In genomic region chr6:31308050-31308844, GRCh38 we compare ENCODE assay signal across 8 cellular contexts. TPM values are rescaled to one million over a fixed set of nuclear protein-coding genes. Genes with fewer than 3 reads are reported as not detected.
DNase-seq lines count a peak whose midpoint lies in the region; ATAC-seq and TF ChIP-seq lines count a peak whose summit lies in the region.

No MANE protein-coding gene starts in this region.

- H3K9me3 Mint-ChIP-seq in dendritic cell treated with granulocyte-macrophage colony-stimulating factor and Interleukin-4, amounts not matched to agents 40 ng/mL and 50 ng/mL, for 4 days, result no peaks in the 10 kb centered on the region

- H3K4me1 ChIP-seq in neuronal stem cell (ENCODE audit: control insufficient read depth in 2 of 2, insufficient read depth in 1 of 2, low read depth in 1 of 2, low read length in 2 of 2) (no peaks in the 10 kb centered on the region), subcutaneous abdominal adipose tissue (ENCODE audit: control insufficient read depth in 5 of 5, insufficient read depth in 5 of 5, low read length in 5 of 5) (peaks cover 0 to 11% (median 9%) of the 10 kb centered on the region in 5 donors), SK-N-SH (ENCODE audit: control insufficient read depth in 1 of 2, insufficient read depth in 2 of 2, low read depth in 1 of 2, low read length in 1 of 2) (no peaks in the 10 kb centered on the region)

- H3K9ac ChIP-seq in neuronal stem cell (ENCODE audit: low read depth, low read length, poor library complexity) (no peak overlapping the region), subcutaneous abdominal adipose tissue (ENCODE audit: low read length in 5 of 5) (no peak overlapping the region), SK-N-SH (no peak overlapping the region)

- in situ Hi-C loops in GM13977 (cut with MboI; ENCODE audit: low pct_unique_long_range_greater_than_20kb, low sequenced_read_pairs, unreplicated experiment), result no loop called here

- H3K36me3 ChIP-seq in neuronal stem cell (replicated peaks in 1 of 2; ENCODE audit: control insufficient read depth in 2 of 2, insufficient read depth in 2 of 2, low read length in 2 of 2) (no peaks in the 10 kb centered on the region), subcutaneous abdominal adipose tissue (ENCODE audit: control insufficient read depth in 5 of 5, insufficient read depth in 5 of 5, low read length in 5 of 5) (no peaks in the 10 kb centered on the region), SK-N-SH (replicated peaks in 1 of 2; ENCODE audit: control insufficient read depth in 1 of 2, insufficient read depth in 2 of 2, low read length in 1 of 2) (no peaks in the 10 kb centered on the region)

- H2AFZ ChIP-seq in neuronal stem cell (ENCODE audit: low read length), result no peak overlapping the region
- H2AFZ ChIP-seq in SK-N-SH (ENCODE audit: low read depth), result no peak overlapping the region

- H2BK15ac ChIP-seq in neuronal stem cell (ENCODE audit: low read length), result no peak overlapping the region

- H3K4me3 Mint-ChIP-seq in dendritic cell treated with granulocyte-macrophage colony-stimulating factor and Interleukin-4, amounts not matched to agents 40 ng/mL and 50 ng/mL, for 4 days, result peak overlapping the region; percentile 66

- DNase-seq in GM13977 (ENCODE audit: low spot score), result peak; percentile 45
- DNase-seq in neuronal stem cell (ENCODE audit: low spot score), result no peak
- DNase-seq in SK-N-SH, result no peak

- no peak for TF ChIP-seq EP300 in SK-N-SH (IDR thresholded peaks at IDR 0.05; ENCODE audit: borderline replicate concordance in 1 of 2, low read depth in 1 of 2, low read length in 1 of 2)

- H2BK120ac ChIP-seq in neuronal stem cell (ENCODE audit: low read depth, low read length), result no peak overlapping the region

- no peaks in the 10 kb centered on the region for H3K36me3 Mint-ChIP-seq in dendritic cell treated with granulocyte-macrophage colony-stimulating factor and Interleukin-4, amounts not matched to agents 40 ng/mL and 50 ng/mL, for 4 days (ENCODE audit: low read depth)

- H4K20me1 ChIP-seq in SK-N-SH (ENCODE audit: insufficient read depth), result no peaks in the 10 kb centered on the region

- H3K27me3 Mint-ChIP-seq in dendritic cell treated with granulocyte-macrophage colony-stimulating factor and Interleukin-4, amounts not matched to agents 40 ng/mL and 50 ng/mL, for 4 days, result peaks cover 54% of the 10 kb centered on the region

- TF ChIP-seq RAD21 in SK-N-SH (IDR thresholded peaks at IDR 0.05; ENCODE audit: low read length), result no peak

- no peak overlapping the region for H3K27ac ChIP-seq in neuronal stem cell (replicated peaks; ENCODE audit: low read length)
- no peak overlapping the region for H3K27ac ChIP-seq in subcutaneous abdominal adipose tissue (ENCODE audit: low read depth, low read length)
- H3K27ac ChIP-seq in SK-N-SH (ENCODE audit: low read depth in 2 of 2, low read length in 1 of 2), result no peak overlapping the region

- H3K4me1 Mint-ChIP-seq in dendritic cell treated with granulocyte-macrophage colony-stimulating factor and Interleukin-4, amounts not matched to agents 40 ng/mL and 50 ng/mL, for 4 days (ENCODE audit: low read depth), result peaks cover 15% of the 10 kb centered on the region

- H3K4me3 ChIP-seq in neuronal stem cell (ENCODE audit: low read length in 2 of 2) (peak overlapping the region in 1 of 2 donors; percentile 61), subcutaneous abdominal adipose tissue (ENCODE audit: low read depth in 1 of 5, low read length in 5 of 5) (peak overlapping the region in 4 of 5 donors; percentile 2 to 55 (median 43)), SK-N-SH (ENCODE audit: low read depth in 2 of 2, low read length in 1 of 2) (no peak overlapping the region)

- no peak overlapping the region for H3K18ac ChIP-seq in neuronal stem cell (ENCODE audit: low read length)

- peak overlapping the region; percentile 26 for H2AK5ac ChIP-seq in neuronal stem cell (ENCODE audit: low read depth, low read length)

- intact Hi-C loops in dendritic cell treated with granulocyte-macrophage colony-stimulating factor and Interleukin-4, amounts not matched to agents 40 ng/mL and 50 ng/mL, for 4 days (cut with micrococcal nuclease), result no loop called here

- H3K23ac ChIP-seq in neuronal stem cell (ENCODE audit: low read depth, low read length, poor library complexity), result peak overlapping the region; percentile 55

- no peaks in the 10 kb centered on the region for H3F3A ChIP-seq in SK-N-SH (replicated peaks; ENCODE audit: insufficient read depth)

- H3K14ac ChIP-seq in neuronal stem cell (ENCODE audit: low read length), result no peak overlapping the region

- H3K4ac ChIP-seq in neuronal stem cell (ENCODE audit: low read length), result no peak overlapping the region

- no peaks in the 10 kb centered on the region for H3K79me1 ChIP-seq in neuronal stem cell (ENCODE audit: low read depth, low read length)

- peak; percentile 77 to 93 for ATAC-seq in activated CD4-positive, CD25-positive, alpha-beta regulatory T cell treated with anti-CD3 and anti-CD28 coated beads, Interleukin-2, amount 50 U/mL, for 24 hours
- ATAC-seq in HG03039 (IDR thresholded peaks at IDR 0.05; ENCODE audit: unreplicated experiment) (no peak), GM19463 (IDR thresholded peaks at IDR 0.05; ENCODE audit: unreplicated experiment) (no peak)

- no peak overlapping the region for H4K91ac ChIP-seq in neuronal stem cell (ENCODE audit: low read depth, low read length, poor library complexity)

- no peak overlapping the region for H3K27ac Mint-ChIP-seq in dendritic cell treated with granulocyte-macrophage colony-stimulating factor and Interleukin-4, amounts not matched to agents 40 ng/mL and 50 ng/mL, for 4 days

- H2BK5ac ChIP-seq in neuronal stem cell (ENCODE audit: low read length), result no peak overlapping the region

- no peak overlapping the region for H2BK12ac ChIP-seq in neuronal stem cell (ENCODE audit: low read length)

- TF ChIP-seq CTCF in GM13977 (IDR thresholded peaks at IDR 0.05; ENCODE audit: extremely low read depth, insufficient read depth, missing control alignments) (no peak), SK-N-SH (IDR thresholded peaks at IDR 0.05) (no peak)

- H3K9me3 ChIP-seq in neuronal stem cell (replicated peaks in 1 of 2; ENCODE audit: control insufficient read depth in 2 of 2, insufficient read depth in 1 of 2, low read depth in 1 of 2, low read length in 2 of 2) (peaks cover 0 to 3% of the 10 kb centered on the region in 2 donors), subcutaneous abdominal adipose tissue (ENCODE audit: control insufficient read depth in 5 of 5, low read length in 5 of 5) (no peaks in the 10 kb centered on the region), SK-N-SH (no peaks in the 10 kb centered on the region)

- H3K4me2 ChIP-seq in neuronal stem cell (ENCODE audit: insufficient read depth, low read length, poor library complexity, severe bottlenecking) (no peak overlapping the region), SK-N-SH (no peak overlapping the region)

- H3K27me3 ChIP-seq in neuronal stem cell (ENCODE audit: control insufficient read depth in 3 of 3, insufficient read depth in 3 of 3, low read depth in 1 of 3, low read length in 3 of 3) (peaks cover 0 to 19% (median 9%) of the 10 kb centered on the region in 3 experiments), subcutaneous abdominal adipose tissue (ENCODE audit: control insufficient read depth in 5 of 5, insufficient read depth in 4 of 5, low read length in 5 of 5) (peaks cover 7 to 35% (median 23%) of the 10 kb centered on the region in 5 donors), SK-N-SH (ENCODE audit: insufficient read depth) (peaks cover 37% of the 10 kb centered on the region; the same call in 1 of the 2 replicates)

- POLR2A ChIA-PET in SK-N-SH (lab: Yijun Ruan, JAX), result no interaction called here

- H3K9me2 ChIP-seq in SK-N-SH, result no peaks in the 10 kb centered on the region

- H3K79me2 ChIP-seq in SK-N-SH (ENCODE audit: insufficient read depth), result no peaks in the 10 kb centered on the region

- CTCF ChIA-PET in SK-N-SH (lab: Yijun Ruan, JAX), result interaction anchor here (0.8 kb wide), 1 partner anchor 58 kb away, joined by 3 read pairs; no protein-coding TSS in a partner anchor

- H4K8ac ChIP-seq in neuronal stem cell (ENCODE audit: low read depth, low read length), result no peak overlapping the region

- WGBS in neuronal stem cell (ENCODE audit: extremely low coverage in 2 of 2, insufficient read length in 2 of 2, insufficient replicate concordance in 1 of 2), 2 donors, result no CpG with 5 or more reads among the region's 57 CpGs
- WGBS in SK-N-SH (ENCODE audit: low lambda C conversion rate), result 10% methylated on average over 2 of the region's 57 CpGs

TF ChIP-seq in SK-N-SH, 30 proteins besides CTCF, POLR2A, EP300 and RAD21 (continues in another document):
- TF ChIP-seq TEAD4 (IDR thresholded peaks at IDR 0.05; ENCODE audit: borderline replicate concordance, insufficient read depth) (no peak), SIN3A (IDR thresholded peaks at IDR 0.05; ENCODE audit: borderline replicate concordance, low read depth, low read length) (no peak), FOXJ3 (CRISPR knock-in tag; IDR thresholded peaks at IDR 0.05) (no peak), FOXM1 (IDR thresholded peaks at IDR 0.05; ENCODE audit: low read depth) (no peak), CHD2 (IDR thresholded peaks at IDR 0.05; ENCODE audit: low read length, partially characterized antibody) (no peak)

RNA-seq across cellular contexts. Expression of gene HLA-C, which starts 36.4 kb away (rescaled TPM):
- 101 TPM for polyA plus RNA-seq in neuronal stem cell (2013, experiment 1 of 2)
- polyA plus RNA-seq in neuronal stem cell (2013, experiment 2 of 2), result 97.0 TPM
- 390 and 434 TPM in 2 replicates for polyA plus RNA-seq in SK-N-SH (2012; rRNA removed)
- polyA plus RNA-seq in SK-N-SH (2012; cell fraction: cytosol; rRNA removed), result 193 and 287 TPM in 2 replicates
- polyA plus RNA-seq in SK-N-SH (2012; cell fraction: nucleus; rRNA removed), result 466 and 650 TPM in 2 replicates

RNA-seq across cellular contexts. Expression of gene HLA-B, which starts 48.7 kb away (rescaled TPM):
- 40.0 TPM for polyA plus RNA-seq in neuronal stem cell (2013, experiment 1 of 2)
- polyA plus RNA-seq in neuronal stem cell (2013, experiment 2 of 2), result 38.4 TPM
- polyA plus RNA-seq in SK-N-SH (2012; rRNA removed), result 18.7 and 18.9 TPM in 2 replicates
- polyA plus RNA-seq in SK-N-SH (2012; cell fraction: cytosol; rRNA removed), result 8.7 and 12.4 TPM in 2 replicates
- 20.5 and 24.9 TPM in 2 replicates for polyA plus RNA-seq in SK-N-SH (2012; cell fraction: nucleus; rRNA removed)

Comparison
In these comparisons a context has a peak if more than half of its experiments do, and no peak if none do; other contexts are left out.
1. ATAC-seq: peak in activated CD4-positive, CD25-positive, alpha-beta regulatory T cell treated with anti-CD3 and anti-CD28 coated beads, Interleukin-2, amount 50 U/mL, for 24 hours (2 of 2); none in HG03039 (single experiment) and GM19463 (single experiment).
2. H3K4me3 ChIP-seq: peak in subcutaneous abdominal adipose tissue (4 of 5); none in SK-N-SH (0 of 2).